ENCODE assay signal across 1 cellular context in the genomic region with DNA sequence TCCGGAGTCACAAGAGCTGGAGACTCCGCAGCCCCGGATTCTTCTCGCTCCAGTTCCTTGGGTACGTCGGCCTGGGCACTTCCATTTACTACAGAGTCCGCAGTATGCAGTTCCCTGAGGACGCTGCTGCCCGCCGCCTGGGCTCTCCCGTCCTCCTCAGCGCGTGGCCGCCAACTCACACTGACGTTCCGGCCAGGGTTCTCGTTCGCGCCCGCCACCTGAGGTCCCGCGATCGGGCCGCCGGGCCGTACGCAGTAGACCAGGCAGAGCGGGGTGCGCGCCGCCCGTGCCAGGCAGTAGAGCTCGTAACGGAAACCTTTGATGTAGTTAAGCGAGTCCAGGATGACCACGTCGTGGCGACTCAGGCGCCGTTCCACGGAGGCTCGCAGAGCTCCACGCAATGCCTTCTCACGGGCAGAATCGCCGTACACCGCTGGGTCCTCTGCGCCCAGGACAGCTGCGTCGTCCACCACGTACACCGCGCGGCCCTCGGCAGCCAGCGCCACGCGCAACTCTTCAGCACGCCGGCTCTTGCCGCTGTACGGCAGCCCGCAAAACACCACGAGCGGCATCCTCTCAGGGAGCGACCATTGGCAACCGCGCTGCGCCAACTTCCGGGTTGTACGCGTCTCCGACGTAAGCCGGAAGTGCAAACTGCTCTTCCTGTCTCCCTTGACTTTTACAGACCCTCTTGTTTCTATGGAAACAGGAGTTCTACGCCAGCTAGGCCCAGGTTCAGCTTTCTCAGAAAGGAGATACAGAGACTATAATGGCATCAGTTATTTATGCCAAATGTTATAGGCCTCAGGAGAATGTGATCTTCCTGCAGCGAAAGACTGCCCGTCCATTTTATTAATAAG.
TF ChIP-seq lines count a peak whose summit lies in the region.

A gene with protein sequence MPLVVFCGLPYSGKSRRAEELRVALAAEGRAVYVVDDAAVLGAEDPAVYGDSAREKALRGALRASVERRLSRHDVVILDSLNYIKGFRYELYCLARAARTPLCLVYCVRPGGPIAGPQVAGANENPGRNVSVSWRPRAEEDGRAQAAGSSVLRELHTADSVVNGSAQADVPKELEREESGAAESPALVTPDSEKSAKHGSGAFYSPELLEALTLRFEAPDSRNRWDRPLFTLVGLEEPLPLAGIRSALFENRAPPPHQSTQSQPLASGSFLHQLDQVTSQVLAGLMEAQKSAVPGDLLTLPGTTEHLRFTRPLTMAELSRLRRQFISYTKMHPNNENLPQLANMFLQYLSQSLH (minus strand): TSS at position 621 of the 860 bp plus-strand sequence. CDS start 49 bp downstream, at position 572.

TF ChIP-seq in GM12878, 131 proteins besides CTCF, POLR2A, EP300 and RAD21 (continued from another document):
- TF ChIP-seq, protein P1, sequence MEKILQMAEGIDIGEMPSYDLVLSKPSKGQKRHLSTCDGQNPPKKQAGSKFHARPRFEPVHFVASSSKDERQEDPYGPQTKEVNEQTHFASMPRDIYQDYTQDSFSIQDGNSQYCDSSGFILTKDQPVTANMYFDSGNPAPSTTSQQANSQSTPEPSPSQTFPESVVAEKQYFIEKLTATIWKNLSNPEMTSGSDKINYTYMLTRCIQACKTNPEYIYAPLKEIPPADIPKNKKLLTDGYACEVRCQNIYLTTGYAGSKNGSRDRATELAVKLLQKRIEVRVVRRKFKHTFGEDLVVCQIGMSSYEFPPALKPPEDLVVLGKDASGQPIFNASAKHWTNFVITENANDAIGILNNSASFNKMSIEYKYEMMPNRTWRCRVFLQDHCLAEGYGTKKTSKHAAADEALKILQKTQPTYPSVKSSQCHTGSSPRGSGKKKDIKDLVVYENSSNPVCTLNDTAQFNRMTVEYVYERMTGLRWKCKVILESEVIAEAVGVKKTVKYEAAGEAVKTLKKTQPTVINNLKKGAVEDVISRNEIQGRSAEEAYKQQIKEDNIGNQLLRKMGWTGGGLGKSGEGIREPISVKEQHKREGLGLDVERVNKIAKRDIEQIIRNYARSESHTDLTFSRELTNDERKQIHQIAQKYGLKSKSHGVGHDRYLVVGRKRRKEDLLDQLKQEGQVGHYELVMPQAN (conservative IDR thresholded peaks at IDR 0.05) = no peak; the same call in none of the 2 replicates
- no peak for TF ChIP-seq KAT2A (conservative IDR thresholded peaks at IDR 0.05; ENCODE audit: control insufficient read depth, low read depth, low read length)
- peak; percentile 71; the same call in 2 of the 3 replicates for TF ChIP-seq POU2F2 (IDR thresholded peaks at IDR 0.05; ENCODE audit: borderline replicate concordance, low read depth, low read length)
- no peak for TF ChIP-seq NFYA (IDR thresholded peaks at IDR 0.05; ENCODE audit: borderline replicate concordance, low read depth, low read length)
- no peak for TF ChIP-seq SMARCA5 (IDR thresholded peaks at IDR 0.05)
- TF ChIP-seq GATAD2B (conservative IDR thresholded peaks at IDR 0.05; ENCODE audit: low read depth) = no peak; the same call in none of the 2 replicates
- TF ChIP-seq, protein P2, sequence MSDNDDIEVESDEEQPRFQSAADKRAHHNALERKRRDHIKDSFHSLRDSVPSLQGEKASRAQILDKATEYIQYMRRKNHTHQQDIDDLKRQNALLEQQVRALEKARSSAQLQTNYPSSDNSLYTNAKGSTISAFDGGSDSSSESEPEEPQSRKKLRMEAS (IDR thresholded peaks at IDR 0.05; ENCODE audit: low read depth, low read length) = peak; percentile 48; the same call in 1 of the 2 replicates
- TF ChIP-seq, protein P3, sequence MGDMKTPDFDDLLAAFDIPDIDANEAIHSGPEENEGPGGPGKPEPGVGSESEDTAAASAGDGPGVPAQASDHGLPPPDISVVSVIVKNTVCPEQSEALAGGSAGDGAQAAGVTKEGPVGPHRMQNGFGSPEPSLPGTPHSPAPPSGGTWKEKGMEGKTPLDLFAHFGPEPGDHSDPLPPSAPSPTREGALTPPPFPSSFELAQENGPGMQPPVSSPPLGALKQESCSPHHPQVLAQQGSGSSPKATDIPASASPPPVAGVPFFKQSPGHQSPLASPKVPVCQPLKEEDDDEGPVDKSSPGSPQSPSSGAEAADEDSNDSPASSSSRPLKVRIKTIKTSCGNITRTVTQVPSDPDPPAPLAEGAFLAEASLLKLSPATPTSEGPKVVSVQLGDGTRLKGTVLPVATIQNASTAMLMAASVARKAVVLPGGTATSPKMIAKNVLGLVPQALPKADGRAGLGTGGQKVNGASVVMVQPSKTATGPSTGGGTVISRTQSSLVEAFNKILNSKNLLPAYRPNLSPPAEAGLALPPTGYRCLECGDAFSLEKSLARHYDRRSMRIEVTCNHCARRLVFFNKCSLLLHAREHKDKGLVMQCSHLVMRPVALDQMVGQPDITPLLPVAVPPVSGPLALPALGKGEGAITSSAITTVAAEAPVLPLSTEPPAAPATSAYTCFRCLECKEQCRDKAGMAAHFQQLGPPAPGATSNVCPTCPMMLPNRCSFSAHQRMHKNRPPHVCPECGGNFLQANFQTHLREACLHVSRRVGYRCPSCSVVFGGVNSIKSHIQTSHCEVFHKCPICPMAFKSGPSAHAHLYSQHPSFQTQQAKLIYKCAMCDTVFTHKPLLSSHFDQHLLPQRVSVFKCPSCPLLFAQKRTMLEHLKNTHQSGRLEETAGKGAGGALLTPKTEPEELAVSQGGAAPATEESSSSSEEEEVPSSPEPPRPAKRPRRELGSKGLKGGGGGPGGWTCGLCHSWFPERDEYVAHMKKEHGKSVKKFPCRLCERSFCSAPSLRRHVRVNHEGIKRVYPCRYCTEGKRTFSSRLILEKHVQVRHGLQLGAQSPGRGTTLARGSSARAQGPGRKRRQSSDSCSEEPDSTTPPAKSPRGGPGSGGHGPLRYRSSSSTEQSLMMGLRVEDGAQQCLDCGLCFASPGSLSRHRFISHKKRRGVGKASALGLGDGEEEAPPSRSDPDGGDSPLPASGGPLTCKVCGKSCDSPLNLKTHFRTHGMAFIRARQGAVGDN (IDR thresholded peaks at IDR 0.05) = peak; percentile 66
- TF ChIP-seq LARP7 (IDR thresholded peaks at IDR 0.05) = peak; percentile 81; the same call in 1 of the 2 replicates
- TF ChIP-seq BHLHE40 (IDR thresholded peaks at IDR 0.05; ENCODE audit: borderline replicate concordance in 1 of 2, low read depth in 2 of 2, low read length in 1 of 2) = peak; percentile 7 to 72; a peak in 2 of 4 replicates
- TF ChIP-seq, protein P4, sequence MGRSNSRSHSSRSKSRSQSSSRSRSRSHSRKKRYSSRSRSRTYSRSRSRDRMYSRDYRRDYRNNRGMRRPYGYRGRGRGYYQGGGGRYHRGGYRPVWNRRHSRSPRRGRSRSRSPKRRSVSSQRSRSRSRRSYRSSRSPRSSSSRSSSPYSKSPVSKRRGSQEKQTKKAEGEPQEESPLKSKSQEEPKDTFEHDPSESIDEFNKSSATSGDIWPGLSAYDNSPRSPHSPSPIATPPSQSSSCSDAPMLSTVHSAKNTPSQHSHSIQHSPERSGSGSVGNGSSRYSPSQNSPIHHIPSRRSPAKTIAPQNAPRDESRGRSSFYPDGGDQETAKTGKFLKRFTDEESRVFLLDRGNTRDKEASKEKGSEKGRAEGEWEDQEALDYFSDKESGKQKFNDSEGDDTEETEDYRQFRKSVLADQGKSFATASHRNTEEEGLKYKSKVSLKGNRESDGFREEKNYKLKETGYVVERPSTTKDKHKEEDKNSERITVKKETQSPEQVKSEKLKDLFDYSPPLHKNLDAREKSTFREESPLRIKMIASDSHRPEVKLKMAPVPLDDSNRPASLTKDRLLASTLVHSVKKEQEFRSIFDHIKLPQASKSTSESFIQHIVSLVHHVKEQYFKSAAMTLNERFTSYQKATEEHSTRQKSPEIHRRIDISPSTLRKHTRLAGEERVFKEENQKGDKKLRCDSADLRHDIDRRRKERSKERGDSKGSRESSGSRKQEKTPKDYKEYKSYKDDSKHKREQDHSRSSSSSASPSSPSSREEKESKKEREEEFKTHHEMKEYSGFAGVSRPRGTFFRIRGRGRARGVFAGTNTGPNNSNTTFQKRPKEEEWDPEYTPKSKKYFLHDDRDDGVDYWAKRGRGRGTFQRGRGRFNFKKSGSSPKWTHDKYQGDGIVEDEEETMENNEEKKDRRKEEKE (IDR thresholded peaks at IDR 0.05) = no peak
- no peak for TF ChIP-seq NFXL1 (IDR thresholded peaks at IDR 0.05; ENCODE audit: borderline replicate concordance)
- no peak for TF ChIP-seq CHD1 (IDR thresholded peaks at IDR 0.05; ENCODE audit: low read depth, low read length)
- peak; percentile 90 for TF ChIP-seq GABPA (IDR thresholded peaks at IDR 0.05; ENCODE audit: low read depth)
- TF ChIP-seq NFIC (IDR thresholded peaks at IDR 0.05; ENCODE audit: low read depth, low read length) = no peak
- peak; percentile 91 for TF ChIP-seq CREB1 (IDR thresholded peaks at IDR 0.05; ENCODE audit: low read depth)
- peak; percentile 93 for TF ChIP-seq BMI1 (IDR thresholded peaks at IDR 0.05; ENCODE audit: borderline replicate concordance)
- peak; percentile 16; the same call in 1 of the 2 replicates for TF ChIP-seq CHD2 (IDR thresholded peaks at IDR 0.05; ENCODE audit: borderline replicate concordance, low read depth, low read length)
- TF ChIP-seq POLR2AphosphoS5 (IDR thresholded peaks at IDR 0.05; ENCODE audit: low read length) = peak; percentile 97
- TF ChIP-seq SUZ12 (IDR thresholded peaks at IDR 0.05; ENCODE audit: unreplicated experiment) = no peak
- TF ChIP-seq ATF7 (IDR thresholded peaks at IDR 0.05; ENCODE audit: low read depth) = no peak
- TF ChIP-seq SREBF2 (IDR thresholded peaks at IDR 0.05; ENCODE audit: low read length) = no peak
- TF ChIP-seq MEF2B (IDR thresholded peaks at IDR 0.05; ENCODE audit: partially characterized antibody, poor library complexity, severe bottlenecking) = no peak
- TF ChIP-seq ASH2L (IDR thresholded peaks at IDR 0.05; ENCODE audit: borderline replicate concordance, low read depth) = no peak
- no peak for TF ChIP-seq JUNB (IDR thresholded peaks at IDR 0.05)
- no peak for TF ChIP-seq CEBPB (IDR thresholded peaks at IDR 0.05; ENCODE audit: borderline replicate concordance in 1 of 2, low read depth in 2 of 2, low read length in 2 of 2)
- TF ChIP-seq, protein P5, sequence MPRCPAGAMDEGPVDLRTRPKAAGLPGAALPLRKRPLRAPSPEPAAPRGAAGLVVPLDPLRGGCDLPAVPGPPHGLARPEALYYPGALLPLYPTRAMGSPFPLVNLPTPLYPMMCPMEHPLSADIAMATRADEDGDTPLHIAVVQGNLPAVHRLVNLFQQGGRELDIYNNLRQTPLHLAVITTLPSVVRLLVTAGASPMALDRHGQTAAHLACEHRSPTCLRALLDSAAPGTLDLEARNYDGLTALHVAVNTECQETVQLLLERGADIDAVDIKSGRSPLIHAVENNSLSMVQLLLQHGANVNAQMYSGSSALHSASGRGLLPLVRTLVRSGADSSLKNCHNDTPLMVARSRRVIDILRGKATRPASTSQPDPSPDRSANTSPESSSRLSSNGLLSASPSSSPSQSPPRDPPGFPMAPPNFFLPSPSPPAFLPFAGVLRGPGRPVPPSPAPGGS (IDR thresholded peaks at IDR 0.05; ENCODE audit: borderline replicate concordance, insufficient read depth, low read depth, low read length, poor library complexity, severe bottlenecking) = no peak
- TF ChIP-seq FOXM1 (IDR thresholded peaks at IDR 0.05; ENCODE audit: low read depth, low read length) = no peak
- no peak for TF ChIP-seq BRCA1 (IDR thresholded peaks at IDR 0.05; ENCODE audit: low read depth, low read length)
- TF ChIP-seq, protein P6, sequence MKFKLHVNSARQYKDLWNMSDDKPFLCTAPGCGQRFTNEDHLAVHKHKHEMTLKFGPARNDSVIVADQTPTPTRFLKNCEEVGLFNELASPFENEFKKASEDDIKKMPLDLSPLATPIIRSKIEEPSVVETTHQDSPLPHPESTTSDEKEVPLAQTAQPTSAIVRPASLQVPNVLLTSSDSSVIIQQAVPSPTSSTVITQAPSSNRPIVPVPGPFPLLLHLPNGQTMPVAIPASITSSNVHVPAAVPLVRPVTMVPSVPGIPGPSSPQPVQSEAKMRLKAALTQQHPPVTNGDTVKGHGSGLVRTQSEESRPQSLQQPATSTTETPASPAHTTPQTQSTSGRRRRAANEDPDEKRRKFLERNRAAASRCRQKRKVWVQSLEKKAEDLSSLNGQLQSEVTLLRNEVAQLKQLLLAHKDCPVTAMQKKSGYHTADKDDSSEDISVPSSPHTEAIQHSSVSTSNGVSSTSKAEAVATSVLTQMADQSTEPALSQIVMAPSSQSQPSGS (IDR thresholded peaks at IDR 0.05; ENCODE audit: low read length) = no peak
- TF ChIP-seq MEF2A (IDR thresholded peaks at IDR 0.05; ENCODE audit: insufficient read depth, low read depth, low read length) = no peak
